8 cellular contexts compared by ENCODE assay signal in the genomic region with DNA sequence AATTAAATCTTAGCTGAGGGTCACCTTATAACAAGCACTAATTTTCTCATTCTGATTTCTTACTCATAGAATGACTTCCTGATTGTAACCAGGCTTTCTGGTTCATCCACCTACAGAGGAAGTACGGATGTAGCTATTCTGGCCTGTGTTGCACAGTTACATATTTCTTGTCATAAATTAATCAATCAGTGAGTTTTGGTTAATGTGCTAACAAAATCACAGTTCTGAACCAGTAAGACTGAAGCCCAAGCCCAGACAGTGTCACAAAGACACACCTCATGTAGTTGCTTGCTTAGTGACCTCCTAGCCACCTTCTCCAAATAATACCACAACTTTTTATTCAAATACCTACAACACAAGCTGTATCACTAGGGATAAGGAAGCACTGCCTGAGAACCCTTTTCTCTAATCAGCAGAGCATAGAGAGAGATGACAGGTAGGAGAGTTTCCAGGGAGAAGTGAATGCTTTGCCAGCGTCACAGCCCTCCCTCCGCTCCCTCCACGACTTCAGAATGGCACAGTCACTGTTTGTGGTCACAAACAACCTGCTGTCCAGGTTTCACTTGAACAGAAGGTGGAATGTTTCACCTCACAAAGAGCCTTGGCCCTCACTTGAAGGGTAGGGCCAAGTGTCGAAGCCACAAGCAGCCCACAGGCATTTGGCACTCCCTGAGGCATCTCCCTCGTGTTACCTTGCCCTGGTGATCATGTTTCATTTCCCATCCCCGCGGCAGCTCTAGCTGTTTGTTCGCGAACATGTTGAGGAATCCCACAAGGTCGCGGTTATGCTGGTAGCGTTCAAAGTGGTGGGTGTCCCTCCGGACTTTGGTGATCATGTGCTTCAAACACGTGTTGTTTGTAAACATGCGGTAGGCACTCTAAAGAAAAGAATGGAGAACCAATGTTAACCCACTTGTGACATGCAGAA.
A peak's percentile ranks its signal among the peaks of the same experiment; 100 is the strongest.
DNase-seq lines count a peak whose midpoint lies in the region; ATAC-seq, FAIRE-seq and TF ChIP-seq lines count a peak whose summit lies in the region.
"Had no signal": no experiment of that assay in that cellular context is flagged by ENCODE, and none has a peak within 500 bp of the region (broad histone marks: within the 10 kb centered on the region; RNA-seq: fewer than 3 reads in every experiment).

No MANE protein-coding gene starts in this region.

- H3K9me3 ChIP-seq in pancreas: no peaks in the 10 kb centered on the region

- peak overlapping the region; percentile 22 to 64 (median 59) for H3K27ac ChIP-seq in pancreas

- WGBS in pancreas, 2 donors: 67 to 68% methylated on average over 16 of the region's 16 CpGs

- DNase-seq in astrocyte of the hippocampus (ENCODE audit: low read depth, low spot score) (peak; percentile 95), pancreas (no peak), NCI-H748 (lab: John Stamatoyannopoulos, UW; ENCODE audit: unreplicated experiment) (no peak), anterior cingulate cortex (lab: John Stamatoyannopoulos, UW) (no peak)
- no peak for DNase-seq in activated CD4-positive, alpha-beta T cell treated with anti-CD3 and anti-CD28 coated beads for 4 hours
- DNase-seq: right cardiac atrium had no signal

- FAIRE-seq in pancreas (lab: Jason Lieb, UNC): no peak

- H3K36me3 ChIP-seq in pancreas: no peaks in the 10 kb centered on the region

- H3K4me1 ChIP-seq in pancreas: peaks cover 0 to 4% (median 4%) of the 10 kb centered on the region in 3 donors

- intact Hi-C loops in pancreas (cut with DNase I): no loop called here

- TF ChIP-seq CTCF in pancreas (IDR thresholded peaks at IDR 0.05): no peak

- ATAC-seq in GM19395 (IDR thresholded peaks at IDR 0.05; ENCODE audit: unreplicated experiment) (peak; percentile 48), HG03354 (IDR thresholded peaks at IDR 0.05; ENCODE audit: poor library complexity, severe bottlenecking, unreplicated experiment) (peak; percentile 72), pancreas (peak; percentile 58 to 80 (median 69))

- H3K4me3 ChIP-seq in pancreas: no peak overlapping the region

- no peaks in the 10 kb centered on the region for H3K27me3 ChIP-seq in pancreas
